8 cellular contexts compared by ENCODE assay signal in genomic region chr1:156709743-156710489, GRCh38. TPM values are rescaled to one million over a fixed set of nuclear protein-coding genes. Genes with fewer than 3 reads are reported as not detected.
DNase-seq lines count a peak whose midpoint lies in the region; ATAC-seq, FAIRE-seq and TF ChIP-seq lines count a peak whose summit lies in the region.

No MANE protein-coding gene starts in this region.

- H3K36me3 Mint-ChIP-seq in activated CD4-positive, alpha-beta T cell treated with anti-CD3 and anti-CD28 coated beads, Interleukin-2, amount 10 ng/mL, durations not matched to agents 7 days and 5 days (ENCODE audit: low read depth): peaks cover 3% of the 10 kb centered on the region

- ATAC-seq in HG03095 (IDR thresholded peaks at IDR 0.05; ENCODE audit: unreplicated experiment): no peak
- ATAC-seq in HG03025 (IDR thresholded peaks at IDR 0.05; ENCODE audit: low FRiP score, unreplicated experiment): no peak

- H3K4me3 ChIP-seq in bronchial epithelial cell (ENCODE audit: low read depth, low read length): no peak overlapping the region

- TF ChIP-seq CTCF in bronchial epithelial cell (IDR thresholded peaks at IDR 0.05; ENCODE audit: insufficient read depth, low read length, severe bottlenecking): no peak

- H3K4me3 Mint-ChIP-seq in activated CD4-positive, alpha-beta T cell treated with anti-CD3 and anti-CD28 coated beads, Interleukin-2, amount 10 ng/mL, durations not matched to agents 7 days and 5 days: no peak overlapping the region

- no peak overlapping the region for H3K27ac Mint-ChIP-seq in activated CD4-positive, alpha-beta T cell treated with anti-CD3 and anti-CD28 coated beads, Interleukin-2, amount 10 ng/mL, durations not matched to agents 7 days and 5 days

- FAIRE-seq in bronchial epithelial cell (lab: Jason Lieb, UNC): peak; percentile 95

- H3K36me3 ChIP-seq in bronchial epithelial cell (ENCODE audit: control insufficient read depth, insufficient read depth, low read length): no peaks in the 10 kb centered on the region

- no peaks in the 10 kb centered on the region for H3K27me3 ChIP-seq in bronchial epithelial cell (ENCODE audit: control insufficient read depth, insufficient read depth, low read length)

- CTCF ChIA-PET in activated CD4-positive, alpha-beta T cell treated with anti-CD3 and anti-CD28 coated beads, Interleukin-2, amount 10 ng/mL, durations not matched to agents 7 days and 5 days (lab: Charles Lee): interaction anchor here (2.4 to 9.6 kb wide), 5 partner anchors 11 to 20 kb away, joined by 8 to 92 read pairs (median 56); partner anchors contain the start of genes ISG20L2 and METTL25B

- no peaks in the 10 kb centered on the region for H3K9me3 Mint-ChIP-seq in activated CD4-positive, alpha-beta T cell treated with anti-CD3 and anti-CD28 coated beads, Interleukin-2, amount 10 ng/mL, durations not matched to agents 7 days and 5 days

- DNase-seq in A172 (ENCODE audit: low spot score) (peak; percentile 85), NCI-H1105 (lab: John Stamatoyannopoulos, UW) (peak; percentile 52), bronchial epithelial cell (ENCODE audit: low read depth) (peak; percentile 84), medulla oblongata (ENCODE audit: extremely low spot score) (peak; percentile 29), NOMO-1 treated with dmso at 0.1 percent for 144 hours (lab: John Stamatoyannopoulos, UW; ENCODE audit: unreplicated experiment) (no peak)
- DNase-seq in activated CD4-positive, alpha-beta T cell treated with anti-CD3 and anti-CD28 coated beads, Interleukin-2, amount 10 ng/mL, durations not matched to agents 7 days and 5 days: no peak

- H3K4me1 Mint-ChIP-seq in activated CD4-positive, alpha-beta T cell treated with anti-CD3 and anti-CD28 coated beads, Interleukin-2, amount 10 ng/mL, durations not matched to agents 7 days and 5 days: peaks cover 21% of the 10 kb centered on the region

- POLR2A ChIA-PET in activated CD4-positive, alpha-beta T cell treated with anti-CD3 and anti-CD28 coated beads, Interleukin-2, amount 10 ng/mL, durations not matched to agents 7 days and 5 days (lab: Charles Lee): no interaction called here

- H3K27me3 Mint-ChIP-seq in activated CD4-positive, alpha-beta T cell treated with anti-CD3 and anti-CD28 coated beads, Interleukin-2, amount 10 ng/mL, durations not matched to agents 7 days and 5 days: peaks cover 20% of the 10 kb centered on the region

RNA-seq across cellular contexts. Expression of gene CRABP2, which starts 4.5 kb away (rescaled TPM):
- 5.4 and 6.3 TPM in 2 replicates for total RNA-seq in A172 (2014; rRNA removed; shearing (Covaris generic))
- 5.3 and 112 TPM in 2 replicates for total RNA-seq in bronchial epithelial cell
- 1 to 10 TPM in 1 of 2 experiments, under 1 TPM in 1; 0.77 to 1.1 TPM for total RNA-seq in activated CD4-positive, alpha-beta T cell treated with anti-CD3 and anti-CD28 coated beads, Interleukin-2, amount 10 ng/mL, durations not matched to agents 7 days and 5 days

RNA-seq across cellular contexts. Expression of gene METTL25B, which starts 18.4 kb away (rescaled TPM):
- 4.9 and 5.7 TPM in 2 replicates for total RNA-seq in A172 (2014; rRNA removed; shearing (Covaris generic))
- total RNA-seq in bronchial epithelial cell: 14.7 and 20.2 TPM in 2 replicates
- 10 to 100 TPM; 26.2 to 29.7 TPM for total RNA-seq in activated CD4-positive, alpha-beta T cell treated with anti-CD3 and anti-CD28 coated beads, Interleukin-2, amount 10 ng/mL, durations not matched to agents 7 days and 5 days

RNA-seq across cellular contexts. Expression of gene ISG20L2, which starts 18.6 kb away (rescaled TPM):
- total RNA-seq in A172 (2014; rRNA removed; shearing (Covaris generic)): 18.9 and 25.6 TPM in 2 replicates
- total RNA-seq in bronchial epithelial cell: 7.9 and 10.6 TPM in 2 replicates
- 10 to 100 TPM; 47.0 to 58.0 TPM for total RNA-seq in activated CD4-positive, alpha-beta T cell treated with anti-CD3 and anti-CD28 coated beads, Interleukin-2, amount 10 ng/mL, durations not matched to agents 7 days and 5 days

RNA-seq across cellular contexts. Expression of gene MRPL24, which starts 31.0 kb away (rescaled TPM):
- total RNA-seq in A172 (2014; rRNA removed; shearing (Covaris generic)): 133 and 138 TPM in 2 replicates
- 60.3 and 74.1 TPM in 2 replicates for total RNA-seq in bronchial epithelial cell
- total RNA-seq in activated CD4-positive, alpha-beta T cell treated with anti-CD3 and anti-CD28 coated beads, Interleukin-2, amount 10 ng/mL, durations not matched to agents 7 days and 5 days: 10 to 100 TPM; 50.4 to 54.7 TPM

RNA-seq across cellular contexts. Expression of gene NES, which starts 32.7 kb away (rescaled TPM):
- total RNA-seq in A172 (2014; rRNA removed; shearing (Covaris generic)): 60.4 and 105 TPM in 2 replicates
- under 0.01 TPM in 1 of 2 replicates, not detected in the other for total RNA-seq in bronchial epithelial cell
- not detected for total RNA-seq in activated CD4-positive, alpha-beta T cell treated with anti-CD3 and anti-CD28 coated beads, Interleukin-2, amount 10 ng/mL, durations not matched to agents 7 days and 5 days

Comparison
In these comparisons a context has a peak if more than half of its experiments do, and no peak if none do; other contexts are left out.
1. DNase-seq: peak in A172 (single experiment), NCI-H1105 (single experiment), bronchial epithelial cell (single experiment) and medulla oblongata (single experiment); none in NOMO-1 treated with dmso at 0.1 percent for 144 hours (single experiment) and activated CD4-positive, alpha-beta T cell treated with anti-CD3 and anti-CD28 coated beads, Interleukin-2, amount 10 ng/mL, durations not matched to agents 7 days and 5 days (single experiment).